In the genomic region with DNA sequence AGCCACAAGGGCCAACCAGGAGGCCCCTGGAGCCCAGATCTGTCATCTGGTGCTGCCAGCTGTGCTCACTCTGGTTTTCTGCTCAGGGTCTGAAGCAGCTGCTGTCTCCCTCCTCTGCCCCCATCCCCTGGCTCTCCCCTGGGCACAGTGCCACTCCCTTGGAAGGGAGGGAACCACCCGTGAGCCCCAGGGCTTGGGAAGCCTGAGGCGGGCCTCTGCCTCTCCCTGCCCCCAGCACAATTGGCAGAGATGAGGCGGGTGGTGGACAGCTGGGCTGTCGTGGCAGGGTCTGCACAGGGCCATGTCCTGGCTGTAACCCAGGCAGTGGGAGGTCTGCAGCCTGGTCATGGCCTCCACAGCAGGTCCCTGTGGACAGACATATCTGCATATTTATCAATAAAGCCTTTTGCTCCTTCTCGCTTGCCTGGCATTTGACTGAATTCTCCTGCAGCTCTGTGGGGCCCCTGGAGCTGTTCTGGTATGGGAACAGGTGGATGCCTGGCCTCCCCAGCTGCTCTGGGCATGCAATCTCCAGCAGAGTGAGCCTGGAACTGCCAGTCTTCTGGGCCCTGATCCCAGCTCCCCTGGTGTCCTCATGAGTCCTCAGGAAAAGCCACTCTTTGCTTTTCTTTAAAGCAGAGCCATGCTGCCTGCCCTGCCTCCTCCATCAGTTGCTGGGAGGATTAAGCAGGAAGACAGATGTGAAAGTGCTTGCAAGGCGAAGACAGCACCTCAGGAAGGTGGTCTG, we compare ENCODE assay signal across 18 cellular contexts. TPM values are rescaled to one million over a fixed set of nuclear protein-coding genes. Genes with fewer than 3 reads are reported as not detected.
DNase-seq lines count a peak whose midpoint lies in the region; ATAC-seq and TF ChIP-seq lines count a peak whose summit lies in the region.
"Had no signal": no experiment of that assay in that cellular context is flagged by ENCODE, and none has a peak within 500 bp of the region (broad histone marks: within the 10 kb centered on the region; RNA-seq: fewer than 3 reads in every experiment).

No MANE protein-coding gene starts in this region.

- TF ChIP-seq CTCF in brain (conservative IDR thresholded peaks at IDR 0.05) (no peak), lung (IDR thresholded peaks at IDR 0.05; ENCODE audit: control extremely low read depth, extremely low read depth) (no peak)

- peaks cover 0 to 4% of the 10 kb centered on the region in 2 donors for H3K9me3 ChIP-seq in lung (ENCODE audit: control insufficient read depth in 2 of 2, insufficient read depth in 1 of 2, low read length in 1 of 2)
- H3K9me3 ChIP-seq: thyroid gland had no signal

- 91 to 92% methylated on average over 6 of the region's 6 CpGs for WGBS in lung, 2 donors

- H3K4me1 ChIP-seq in lung (ENCODE audit: control insufficient read depth in 2 of 2, insufficient read depth in 2 of 2, low read length in 2 of 2), result peaks cover 2 to 12% of the 10 kb centered on the region in 2 donors

- H3K9me3 Mint-ChIP-seq in brain, result no peaks in the 10 kb centered on the region
- H3K9me3 Mint-ChIP-seq: activated CD4-positive, alpha-beta T cell treated with anti-CD3 and anti-CD28 coated beads, Interleukin-2, amount 10 ng/mL, durations not matched to agents 24 days and 14 days; activated T-cell treated with anti-CD3 and anti-CD28 coated beads, Interleukin-2, amount 50 U/mL, for 4 hours had no signal

- H3K27ac Mint-ChIP-seq in brain, result peak overlapping the region in 4 of 5 experiments; percentile 81 to 92 (median 89)
- H3K27ac Mint-ChIP-seq: activated CD4-positive, alpha-beta T cell treated with anti-CD3 and anti-CD28 coated beads, Interleukin-2, amount 10 ng/mL, durations not matched to agents 24 days and 14 days had no signal

- DNase-seq in NCI-H1694 treated with DMSO at 0.1 percent for 48 hours (lab: John Stamatoyannopoulos, UW), result peak; percentile 83
- DNase-seq in lung (ENCODE audit: low spot score), result no peak
- DNase-seq in substantia nigra (lab: John Stamatoyannopoulos, UW), result peak in 18 of 49 donors; percentile 17 to 65 (median 42)
- DNase-seq in ureter (ENCODE audit: low spot score), result no peak
- DNase-seq in left lobe of liver (ENCODE audit: low spot score), result no peak
- DNase-seq in KG1 (lab: John Stamatoyannopoulos, UW), result no peak
- DNase-seq in NOMO-1 (lab: John Stamatoyannopoulos, UW; ENCODE audit: unreplicated experiment in 2 of 2), result no peak
- DNase-seq: activated CD4-positive, alpha-beta T cell treated with anti-CD3 and anti-CD28 coated beads, Interleukin-2, amount 10 ng/mL, durations not matched to agents 24 days and 14 days; activated T-cell treated with anti-CD3 and anti-CD28 coated beads, Interleukin-2, amount 50 U/mL, for 4 hours; NCI-H146; stimulated activated CD4-positive, alpha-beta T cell treated with anti-CD3 and anti-CD28 coated beads, Interleukin-15, amount 100 ng/mL, for 24 hours; thyroid gland had no signal

- peaks cover 2% of the 10 kb centered on the region for H3K27me3 Mint-ChIP-seq in brain
- H3K27me3 Mint-ChIP-seq: activated CD4-positive, alpha-beta T cell treated with anti-CD3 and anti-CD28 coated beads, Interleukin-2, amount 10 ng/mL, durations not matched to agents 24 days and 14 days had no signal

- H3K27me3 ChIP-seq in lung (ENCODE audit: control insufficient read depth, insufficient read depth), result no peaks in the 10 kb centered on the region
- H3K27me3 ChIP-seq: thyroid gland had no signal

- peak overlapping the region; percentile 75 to 97 for H3K27ac ChIP-seq in lung (ENCODE audit: low read depth in 1 of 2, low read length in 1 of 2)
- peak overlapping the region; percentile 38 for H3K27ac ChIP-seq in substantia nigra (ENCODE audit: low read depth, low read length, poor library complexity, severe bottlenecking)
- H3K27ac ChIP-seq: C4-2B, HL-60 had no signal

- peaks cover 36% of the 10 kb centered on the region for H3K4me1 Mint-ChIP-seq in brain
- H3K4me1 Mint-ChIP-seq: activated CD4-positive, alpha-beta T cell treated with anti-CD3 and anti-CD28 coated beads, Interleukin-2, amount 10 ng/mL, durations not matched to agents 24 days and 14 days had no signal

- ATAC-seq in lung (ENCODE audit: insufficient read depth, low FRiP score), result no peak
- no peak for ATAC-seq in left lobe of liver
- ATAC-seq: activated T-cell treated with anti-CD3 and anti-CD28 coated beads, Interleukin-2, amount 50 U/mL, for 4 hours had no signal

- no peaks in the 10 kb centered on the region for H3K36me3 Mint-ChIP-seq in brain

- H3K4me3 Mint-ChIP-seq in brain, result peak overlapping the region in 2 of 5 experiments; percentile 32 to 41
- H3K4me3 Mint-ChIP-seq: activated CD4-positive, alpha-beta T cell treated with anti-CD3 and anti-CD28 coated beads, Interleukin-2, amount 10 ng/mL, durations not matched to agents 24 days and 14 days; activated T-cell treated with anti-CD3 and anti-CD28 coated beads, Interleukin-2, amount 50 U/mL, for 4 hours had no signal

- H3K4me3 ChIP-seq in lung, result no peak overlapping the region
- H3K4me3 ChIP-seq: thyroid gland had no signal

- peaks cover 0 to 19% of the 10 kb centered on the region in 2 donors for H3K36me3 ChIP-seq in lung (ENCODE audit: control insufficient read depth in 2 of 2, insufficient read depth in 2 of 2, low read length in 2 of 2)

RNA-seq across cellular contexts. Expression of a gene that starts 1.6 kb away (rescaled TPM):
- polyA plus RNA-seq in brain (ENCODE audit: insufficient read depth, low read depth, low replicate concordance) (1.6 TPM), lung (1 to 10 TPM; 1.2 to 3.0 TPM)
- total RNA-seq in lung (1 to 10 TPM in 1 of 2 donors, not detected in 1; 3.1 TPM), ureter (1.1 TPM), left lobe of liver (not detected)
- total RNA-seq: activated CD4-positive, alpha-beta T cell treated with anti-CD3 and anti-CD28 coated beads, Interleukin-2, amount 10 ng/mL, durations not matched to agents 24 days and 14 days; activated T-cell treated with anti-CD3 and anti-CD28 coated beads, Interleukin-2, amount 50 U/mL, for 4 hours; Daoy; thyroid gland had no signal

RNA-seq across cellular contexts. Expression of a gene that starts 13.2 kb away (rescaled TPM):
- polyA plus RNA-seq in brain (ENCODE audit: insufficient read depth, low read depth, low replicate concordance) (1.4 TPM), lung (under 1 TPM; 0.30 to 0.91 TPM)
- total RNA-seq in lung (1 to 10 TPM in 1 of 2 donors, under 1 TPM in 1; 0.63 to 2.3 TPM), ureter (1.3 TPM), left lobe of liver (66.2 TPM)
- total RNA-seq: activated CD4-positive, alpha-beta T cell treated with anti-CD3 and anti-CD28 coated beads, Interleukin-2, amount 10 ng/mL, durations not matched to agents 24 days and 14 days; activated T-cell treated with anti-CD3 and anti-CD28 coated beads, Interleukin-2, amount 50 U/mL, for 4 hours; Daoy; T-helper 2 cell treated with Interferon-gamma antibody and Interleukin-4, amounts not matched to agents 100 ng/mL and 5 ng/mL, for 36 hours had no signal

RNA-seq across cellular contexts. Expression of a gene that starts 18.6 kb away (rescaled TPM):
- polyA plus RNA-seq in brain (ENCODE audit: insufficient read depth, low read depth, low replicate concordance) (not detected), lung (not detected)
- total RNA-seq in lung (under 1 TPM in 1 of 2 donors, not detected in 1; 0.21 TPM), ureter (not detected), left lobe of liver (3.7 TPM)
- total RNA-seq: activated CD4-positive, alpha-beta T cell treated with anti-CD3 and anti-CD28 coated beads, Interleukin-2, amount 10 ng/mL, durations not matched to agents 24 days and 14 days; activated T-cell treated with anti-CD3 and anti-CD28 coated beads, Interleukin-2, amount 50 U/mL, for 4 hours; Daoy; dermis microvascular lymphatic vessel endothelial cell; T-helper 2 cell treated with Interferon-gamma antibody and Interleukin-4, amounts not matched to agents 100 ng/mL and 5 ng/mL, for 36 hours had no signal

Comparison
In these comparisons a context has a peak if more than half of its experiments do, and no peak if none do; other contexts are left out.
1. RNA of a gene that starts 13.2 kb away (total RNA-seq): 66.2 TPM in left lobe of liver (single experiment); 0.63 to 2.3 TPM in lung and 1.3 TPM in ureter (single experiment); every median in the first group is over 10 times any median in the second.